Comparison of ENCODE assay signal across 15 cellular contexts in the genomic region with DNA sequence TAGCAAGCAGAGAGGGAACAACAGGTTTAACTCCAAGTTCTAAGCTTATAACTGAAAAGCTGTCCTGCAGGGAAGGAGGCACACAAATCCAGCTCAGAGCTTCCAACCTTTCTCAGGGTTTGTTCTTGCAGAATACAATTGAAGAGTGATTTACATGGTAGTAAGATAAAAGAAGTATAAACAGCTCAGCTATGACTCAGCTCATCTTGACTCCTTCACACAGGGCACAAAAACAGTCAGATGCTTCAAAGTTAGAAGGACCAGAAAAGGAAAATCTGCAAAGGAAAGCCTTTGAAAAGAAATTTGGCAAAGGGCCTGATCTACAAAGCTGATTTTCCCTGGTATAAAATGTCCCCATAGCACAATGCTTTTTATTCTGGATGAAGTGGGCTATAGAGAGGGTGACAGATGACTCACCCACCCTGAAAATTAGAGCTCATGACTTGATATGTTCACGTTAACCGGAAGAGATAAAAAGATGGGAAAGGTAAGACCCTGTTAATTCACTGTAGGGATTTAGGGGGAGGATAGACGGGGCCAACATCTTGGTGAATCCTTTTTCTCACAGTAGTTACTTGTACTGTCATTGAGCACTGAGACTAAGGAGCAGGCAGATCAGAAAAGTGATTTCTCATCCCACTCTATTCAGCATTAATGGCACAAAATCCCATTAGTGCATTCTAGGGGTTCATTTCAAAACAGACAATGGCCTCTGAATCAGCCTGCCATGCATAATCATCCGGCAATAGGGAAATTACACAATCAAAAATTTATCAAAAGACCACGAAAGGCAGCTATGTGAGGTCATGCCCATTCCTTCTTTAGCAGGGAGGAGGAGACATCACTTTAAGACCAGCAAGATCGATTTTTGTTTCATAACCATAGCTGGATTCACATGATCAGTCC.
DNase-seq lines count a peak whose midpoint lies in the region; ATAC-seq, FAIRE-seq and TF ChIP-seq lines count a peak whose summit lies in the region.
"Had no signal": no experiment of that assay in that cellular context is flagged by ENCODE, and none has a peak within 500 bp of the region (broad histone marks: within the 10 kb centered on the region; RNA-seq: fewer than 3 reads in every experiment).

No MANE protein-coding gene starts in this region.

- H2AK5ac ChIP-seq in H1 (ENCODE audit: low read depth, low read length) (no peak overlapping the region), neuronal stem cell (ENCODE audit: low read depth, low read length) (no peak overlapping the region)

- no peak overlapping the region for H4K8ac ChIP-seq in H1 (ENCODE audit: extremely low read depth, insufficient read depth, low read length)
- no peak overlapping the region for H4K8ac ChIP-seq in neuronal stem cell (ENCODE audit: low read depth, low read length)

- in situ Hi-C loops in GM23248 (cut with MboI): no loop called here

- H3K4me1 ChIP-seq in GM23248 (ENCODE audit: insufficient read depth): peaks cover 7% of the 10 kb centered on the region
- no peaks in the 10 kb centered on the region for H3K4me1 ChIP-seq in NT2/D1 (ENCODE audit: insufficient read depth, insufficient read length)
- H3K4me1 ChIP-seq in H1 (replicated peaks in 1 of 4; ENCODE audit: control insufficient read depth in 3 of 4, insufficient read depth in 4 of 4, low read length in 3 of 4): peaks cover 0 to 8% (median 1%) of the 10 kb centered on the region in 4 experiments; a peak in 2 of 7 replicates
- H3K4me1 ChIP-seq in neuronal stem cell (ENCODE audit: control insufficient read depth in 2 of 2, insufficient read depth in 1 of 2, low read depth in 1 of 2, low read length in 2 of 2): peaks cover 9 to 10% of the 10 kb centered on the region in 2 donors
- H3K4me1 ChIP-seq: ascending aorta had no signal

- no peaks in the 10 kb centered on the region for H3K23me2 ChIP-seq in H1 (ENCODE audit: low read depth, low read length)

- no peak overlapping the region for H2BK20ac ChIP-seq in H1 (ENCODE audit: low read length)

- H3K14ac ChIP-seq in H1 (ENCODE audit: insufficient read length) (no peak overlapping the region), neuronal stem cell (ENCODE audit: low read length) (no peak overlapping the region)

- H2BK15ac ChIP-seq in H1 (ENCODE audit: low read length): no peak overlapping the region
- no peak overlapping the region for H2BK15ac ChIP-seq in neuronal stem cell (ENCODE audit: low read length)

- CTCF ChIA-PET in H1 (lab: Charles Lee; ENCODE audit: partially characterized antibody): interaction anchor here (1.1 to 3.0 kb wide), 5 partner anchors 14 to 549 kb away, joined by 3 to 19 read pairs (median 4); no protein-coding TSS in a partner anchor

- H4K20me1 ChIP-seq in GM23248 (ENCODE audit: insufficient read depth) (no peaks in the 10 kb centered on the region), H1 (replicated peaks in 1 of 2; ENCODE audit: control insufficient read depth in 1 of 2, insufficient read depth in 2 of 2, low read length in 2 of 2) (no peaks in the 10 kb centered on the region)

- FAIRE-seq in H1 (lab: Jason Lieb, UNC): no peak

- POLR2A ChIA-PET in H1 (lab: Charles Lee; ENCODE audit: partially characterized antibody): no interaction called here

- ATAC-seq in HG03439 (IDR thresholded peaks at IDR 0.05; ENCODE audit: unreplicated experiment): no peak
- ATAC-seq: activated T-cell treated with anti-CD3 and anti-CD28 coated beads, Interleukin-2, amount 50 U/mL, for 72 hours; T-cell had no signal

- no peaks in the 10 kb centered on the region for H3K9me3 ChIP-seq in GM23248 (ENCODE audit: low read depth)
- H3K9me3 ChIP-seq in NT2/D1 (ENCODE audit: insufficient read depth, low read length): no peaks in the 10 kb centered on the region
- H3K9me3 ChIP-seq in H1 (ENCODE audit: insufficient read depth in 2 of 2, low read depth in 1 of 2, low read length in 1 of 2): no peaks in the 10 kb centered on the region
- no peaks in the 10 kb centered on the region for H3K9me3 ChIP-seq in neuronal stem cell (replicated peaks in 1 of 2; ENCODE audit: control insufficient read depth in 2 of 2, insufficient read depth in 1 of 2, low read depth in 1 of 2, low read length in 2 of 2)
- H3K9me3 ChIP-seq: ascending aorta had no signal

- H3K27ac ChIP-seq in GM23248 (peak overlapping the region; percentile 9; the same call in 1 of the 2 replicates), H1 (ENCODE audit: low read depth, low read length) (0 out of 2 replicates have a peak overlapping the region, but pooled peaks have one; percentile 26), neuronal stem cell (replicated peaks; ENCODE audit: low read length) (no peak overlapping the region)
- H3K27ac ChIP-seq: ascending aorta had no signal

- H3F3A ChIP-seq in GM23248 (ENCODE audit: insufficient read depth): peaks cover 13% of the 10 kb centered on the region; the same call in 1 of the 2 replicates

- no peaks in the 10 kb centered on the region for H3K9me2 ChIP-seq in GM23248 (ENCODE audit: insufficient read depth)

- TF ChIP-seq EP300 in H1 (IDR thresholded peaks at IDR 0.05; ENCODE audit: borderline replicate concordance in 1 of 2, low read depth in 2 of 2, low read length in 2 of 2): no peak

- no peaks in the 10 kb centered on the region for H3K79me1 ChIP-seq in H1 (ENCODE audit: low read depth, low read length)
- H3K79me1 ChIP-seq in neuronal stem cell (ENCODE audit: low read depth, low read length): no peaks in the 10 kb centered on the region

- H2BK120ac ChIP-seq in H1 (replicated peaks; ENCODE audit: low read depth, low read length) (no peak overlapping the region), neuronal stem cell (ENCODE audit: low read depth, low read length) (no peak overlapping the region)

- H2AFZ ChIP-seq in GM23248: no peak overlapping the region
- H2AFZ ChIP-seq in H1 (ENCODE audit: low read length): no peak overlapping the region; the same call in 1 of the 2 replicates
- H2AFZ ChIP-seq in neuronal stem cell (ENCODE audit: low read length): peak overlapping the region; percentile 67

- H2BK12ac ChIP-seq in H1 (ENCODE audit: low read depth, low read length) (no peak overlapping the region), neuronal stem cell (ENCODE audit: low read length) (no peak overlapping the region)

- no peak for TF ChIP-seq CTCF in H1 (IDR thresholded peaks at IDR 0.05; ENCODE audit: control extremely low read depth in 1 of 3, insufficient read depth in 1 of 3, low read depth in 1 of 3, low read length in 3 of 3)

- no peak for TF ChIP-seq RAD21 in H1 (IDR thresholded peaks at IDR 0.05 in 1 of 2, conservative IDR thresholded peaks at IDR 0.05 in 1 of 2; ENCODE audit: low read depth in 2 of 2, low read length in 2 of 2)

- H4K91ac ChIP-seq in H1 (replicated peaks; ENCODE audit: insufficient read length, low read length): no peak overlapping the region
- H4K91ac ChIP-seq in neuronal stem cell (ENCODE audit: low read depth, low read length, poor library complexity): no peak overlapping the region

- peak; percentile 76 for DNase-seq in GM23248
- DNase-seq in NT2/D1 (ENCODE audit: low read depth, low spot score): peak; percentile 42
- DNase-seq in H1 (ENCODE audit: low read depth in 1 of 2, low spot score in 2 of 2): no peak
- DNase-seq in neuronal stem cell (ENCODE audit: low spot score): no peak
- no peak for DNase-seq in activated naive CD4-positive, alpha-beta T cell (lab: John Stamatoyannopoulos, UW)
- DNase-seq in NCI-H2171 (lab: John Stamatoyannopoulos, UW): no peak
- no peak for DNase-seq in stimulated activated CD4-positive, alpha-beta T cell treated with anti-CD3 and anti-CD28 coated beads, Interleukin-1b, Interleukin-23, amount 100 ng/mL, for 48 hours
- DNase-seq: activated CD4-positive, alpha-beta T cell treated with anti-CD3 and anti-CD28 coated beads for 4 hours; activated T-cell treated with anti-CD3 and anti-CD28 coated beads, Interleukin-2, amount 50 U/mL, for 72 hours; KBM-7; NCI-H1694 treated with DMSO at 0.1 percent for 48 hours; right cardiac atrium; T-cell had no signal

- H3K9ac ChIP-seq in GM23248 (no peak overlapping the region), NT2/D1 (ENCODE audit: insufficient read length, low read depth) (no peak overlapping the region), H1 (replicated peaks in 1 of 4; ENCODE audit: extremely low read depth in 1 of 4, low read depth in 3 of 4, low read length in 3 of 4) (no peak overlapping the region; a peak in 1 of 7 replicates), neuronal stem cell (ENCODE audit: low read depth, low read length, poor library complexity) (no peak overlapping the region)

- no peak for TF ChIP-seq POLR2A in H1 (IDR thresholded peaks at IDR 0.05; ENCODE audit: control extremely low read depth in 1 of 2, low read depth in 2 of 2, low read length in 2 of 2)

- no peaks in the 10 kb centered on the region for H3K79me2 ChIP-seq in GM23248 (ENCODE audit: insufficient read depth)
- H3K79me2 ChIP-seq in H1 (ENCODE audit: control insufficient read depth in 1 of 2, insufficient read depth in 2 of 2, low read length in 2 of 2): no peaks in the 10 kb centered on the region

- H4K5ac ChIP-seq in H1 (ENCODE audit: insufficient read length, low read depth, low read length): no peak overlapping the region

- no peaks in the 10 kb centered on the region for H3K36me3 ChIP-seq in GM23248 (ENCODE audit: low read depth)
- H3K36me3 ChIP-seq in NT2/D1 (ENCODE audit: insufficient read depth, insufficient read length, low read length): no peaks in the 10 kb centered on the region
- no peaks in the 10 kb centered on the region for H3K36me3 ChIP-seq in H1 (ENCODE audit: control insufficient read depth in 2 of 4, insufficient read depth in 4 of 4, low read length in 3 of 4)
- no peaks in the 10 kb centered on the region for H3K36me3 ChIP-seq in neuronal stem cell (replicated peaks in 1 of 2; ENCODE audit: control insufficient read depth in 2 of 2, insufficient read depth in 2 of 2, low read length in 2 of 2)
- H3K36me3 ChIP-seq: ascending aorta had no signal

- no peaks in the 10 kb centered on the region for H3K27me3 ChIP-seq in GM23248 (replicated peaks; ENCODE audit: insufficient read depth)
- H3K27me3 ChIP-seq in NT2/D1 (ENCODE audit: insufficient read depth, insufficient read length): no peaks in the 10 kb centered on the region
- no peaks in the 10 kb centered on the region for H3K27me3 ChIP-seq in H1 (replicated peaks in 1 of 4; ENCODE audit: control insufficient read depth in 3 of 4, extremely low read depth in 1 of 4, insufficient read depth in 3 of 4, low read length in 3 of 4)
- H3K27me3 ChIP-seq in neuronal stem cell (ENCODE audit: control insufficient read depth in 3 of 3, insufficient read depth in 3 of 3, low read depth in 1 of 3, low read length in 3 of 3): no peaks in the 10 kb centered on the region
- H3K27me3 ChIP-seq: ascending aorta had no signal

- H3K4me3 ChIP-seq in GM23248: no peak overlapping the region
- H3K4me3 ChIP-seq in NT2/D1 (ENCODE audit: insufficient read length, low read depth): no peak overlapping the region
- H3K4me3 ChIP-seq in H1 (ENCODE audit: extremely low read depth in 1 of 4, insufficient read depth in 2 of 4, low read depth in 3 of 4, low read length in 4 of 4): no peak overlapping the region
- no peak overlapping the region for H3K4me3 ChIP-seq in neuronal stem cell (ENCODE audit: low read length in 2 of 2)
- H3K4me3 ChIP-seq: ascending aorta had no signal

- H3K56ac ChIP-seq in H1 (replicated peaks; ENCODE audit: insufficient read length, low read depth, low read length): no peak overlapping the region

- WGBS in GM23248 (ENCODE audit: low coverage in 1 of 2, low lambda C conversion rate in 2 of 2, missing lambda C conversion rate in 2 of 2), 2 experiments: 61 to 66% methylated on average over 6 of the region's 6 CpGs
- 81% methylated on average over 6 of the region's 6 CpGs; no CpG with 5 or more reads in 1 of the 2 experiments for WGBS in H1 (ENCODE audit: extremely low coverage in 1 of 2, insufficient coverage in 1 of 2, insufficient read length in 1 of 2, insufficient replicate concordance in 2 of 2, low coverage in 1 of 2, low lambda C conversion rate in 2 of 2, missing lambda C conversion rate in 1 of 2), 2 experiments
- no CpG with 5 or more reads among the region's 6 CpGs for WGBS in neuronal stem cell (ENCODE audit: extremely low coverage in 2 of 2, insufficient read length in 2 of 2, insufficient replicate concordance in 1 of 2), 2 donors

- H3K4ac ChIP-seq in H1 (replicated peaks; ENCODE audit: insufficient read length, low read depth, low read length) (no peak overlapping the region), neuronal stem cell (ENCODE audit: low read length) (no peak overlapping the region)

- H3K4me2 ChIP-seq in GM23248 (ENCODE audit: unreplicated experiment) (peak overlapping the region; percentile 42), H1 (ENCODE audit: insufficient read depth in 1 of 2, low read depth in 2 of 2, low read length in 2 of 2) (peak overlapping the region in 1 of 2 experiments; percentile 9; a peak in 1 of 4 replicates), neuronal stem cell (ENCODE audit: insufficient read depth, low read length, poor library complexity, severe bottlenecking) (no peak overlapping the region)

- H3K18ac ChIP-seq in H1 (ENCODE audit: extremely low read depth, low read length) (no peak overlapping the region), neuronal stem cell (ENCODE audit: low read length) (no peak overlapping the region)

- H2BK5ac ChIP-seq in H1 (ENCODE audit: low read depth, low read length): no peak overlapping the region
- H2BK5ac ChIP-seq in neuronal stem cell (ENCODE audit: low read length): no peak overlapping the region

- H3K23ac ChIP-seq in H1 (ENCODE audit: insufficient read length) (no peak overlapping the region), neuronal stem cell (ENCODE audit: low read depth, low read length, poor library complexity) (no peak overlapping the region)

Comparison
In these comparisons a context has a peak if more than half of its experiments do, and no peak if none do; other contexts are left out.
1. DNase-seq: peak in GM23248 (single experiment) and NT2/D1 (single experiment); none in H1 (0 of 2), neuronal stem cell (single experiment), activated naive CD4-positive, alpha-beta T cell (0 of 4), NCI-H2171 (single experiment) and stimulated activated CD4-positive, alpha-beta T cell treated with anti-CD3 and anti-CD28 coated beads, Interleukin-1b, Interleukin-23, amount 100 ng/mL, for 48 hours (single experiment).